ENCODE assay signal across 19 cellular contexts in genomic region chr16:1789643-1790045, GRCh38. TPM values are rescaled to one million over a fixed set of nuclear protein-coding genes. Genes with fewer than 3 reads are reported as not detected.
DNase-seq lines count a peak whose midpoint lies in the region; ATAC-seq and TF ChIP-seq lines count a peak whose summit lies in the region.
"Had no signal": no experiment of that assay in that cellular context is flagged by ENCODE, and none has a peak within 500 bp of the region (broad histone marks: within the 10 kb centered on the region; RNA-seq: fewer than 3 reads in every experiment).

No MANE protein-coding gene starts in this region.

- no peak overlapping the region for H3K4me2 ChIP-seq in hepatocyte
- H3K4me2 ChIP-seq: BLaER1 treated with 17β-estradiol and CSF1 and Interleukin-3, amounts not matched to agents 10 nM and 100 nM had no signal

- H3K27ac ChIP-seq in hepatocyte, result no peak overlapping the region
- no peak overlapping the region for H3K27ac ChIP-seq in upper lobe of right lung
- H3K27ac ChIP-seq: BLaER1 treated with 17β-estradiol and CSF1 and Interleukin-3, amounts not matched to agents 10 nM and 100 nM; esophagus muscularis mucosa had no signal

- H3K27ac Mint-ChIP-seq in natural killer cell treated with Interleukin-12 subunit alpha and Interleukin-12 subunit beta and Interleukin-15 and Interleukin-18, amount 100 ng/mL, for 72 hours, result no peak overlapping the region
- no peak overlapping the region for H3K27ac Mint-ChIP-seq in natural killer cell

- H3K36me3 Mint-ChIP-seq in natural killer cell treated with Interleukin-12 subunit alpha and Interleukin-12 subunit beta and Interleukin-15 and Interleukin-18, amount 100 ng/mL, for 72 hours, result no peaks in the 10 kb centered on the region
- no peaks in the 10 kb centered on the region for H3K36me3 Mint-ChIP-seq in natural killer cell
- H3K36me3 Mint-ChIP-seq: brain had no signal

- intact Hi-C loops in natural killer cell (cut with micrococcal nuclease) (no loop called here), upper lobe of right lung (cut with DNase I) (no loop called here)

- no peak overlapping the region for H3K4me3 ChIP-seq in hepatocyte
- no peak overlapping the region for H3K4me3 ChIP-seq in upper lobe of right lung
- H3K4me3 ChIP-seq: BLaER1 treated with 17β-estradiol and CSF1 and Interleukin-3, amounts not matched to agents 10 nM and 100 nM; esophagus muscularis mucosa had no signal

- no peaks in the 10 kb centered on the region for H3K27me3 Mint-ChIP-seq in natural killer cell treated with Interleukin-12 subunit alpha and Interleukin-12 subunit beta and Interleukin-15 and Interleukin-18, amount 100 ng/mL, for 72 hours
- H3K27me3 Mint-ChIP-seq in natural killer cell (ENCODE audit: low read depth in 2 of 2), result no peaks in the 10 kb centered on the region
- H3K27me3 Mint-ChIP-seq: brain; effector memory CD8-positive, alpha-beta T cell had no signal

- peak; percentile 28 for DNase-seq in natural killer cell treated with Interleukin-12 subunit alpha and Interleukin-12 subunit beta and Interleukin-15 and Interleukin-18, amount 100 ng/mL, for 72 hours (ENCODE audit: low spot score)
- DNase-seq in natural killer cell (no peak), hepatocyte (ENCODE audit: low spot score) (peak; percentile 3), upper lobe of right lung (peak; percentile 62)
- DNase-seq: ACHN; activated CD4-positive, alpha-beta T cell treated with anti-CD3 and anti-CD28 coated beads, Interleukin-2, amount 50 U/mL, for 48 hours; activated gamma-delta T cell; Calu3; effector memory CD8-positive, alpha-beta T cell; EL; kidney glomerular epithelial cell; mesendoderm; NCI-H1092; NCI-H1930 had no signal

- no peaks in the 10 kb centered on the region for H3K9me3 ChIP-seq in hepatocyte (ENCODE audit: low read depth)
- H3K9me3 ChIP-seq in upper lobe of right lung, result no peaks in the 10 kb centered on the region
- H3K9me3 ChIP-seq: BLaER1 treated with 17β-estradiol and CSF1 and Interleukin-3, amounts not matched to agents 10 nM and 100 nM; esophagus muscularis mucosa had no signal

- no peak for ATAC-seq in natural killer cell treated with Interleukin-12 subunit alpha and Interleukin-12 subunit beta and Interleukin-15 and Interleukin-18, amount 100 ng/mL, for 72 hours
- ATAC-seq in natural killer cell, result no peak
- ATAC-seq in upper lobe of right lung, result no peak
- no peak for ATAC-seq in GM21786 (IDR thresholded peaks at IDR 0.05; ENCODE audit: unreplicated experiment)
- no peak for ATAC-seq in HG03159 (IDR thresholded peaks at IDR 0.05; ENCODE audit: unreplicated experiment)
- ATAC-seq: effector memory CD8-positive, alpha-beta T cell had no signal

- H4K20me1 ChIP-seq in hepatocyte (ENCODE audit: insufficient read depth, poor library complexity, severe bottlenecking), result peaks cover 5% of the 10 kb centered on the region

- H3K9me2 ChIP-seq in hepatocyte (replicated peaks; ENCODE audit: insufficient read depth), result no peaks in the 10 kb centered on the region

- peaks cover 0 to 10% of the 10 kb centered on the region in 2 donors for H3K4me1 Mint-ChIP-seq in natural killer cell treated with Interleukin-12 subunit alpha and Interleukin-12 subunit beta and Interleukin-15 and Interleukin-18, amount 100 ng/mL, for 72 hours (ENCODE audit: low read depth in 2 of 2)
- peaks cover 6 to 13% of the 10 kb centered on the region in 2 donors for H3K4me1 Mint-ChIP-seq in natural killer cell

- no peak for TF ChIP-seq CTCF in natural killer cell (IDR thresholded peaks at IDR 0.05)
- no peak for TF ChIP-seq CTCF in hepatocyte (IDR thresholded peaks at IDR 0.05; ENCODE audit: poor library complexity)
- no peak for TF ChIP-seq CTCF in upper lobe of right lung (IDR thresholded peaks at IDR 0.05)

- H3K36me3 ChIP-seq in hepatocyte (replicated peaks; ENCODE audit: insufficient read depth, low read depth) (no peaks in the 10 kb centered on the region), upper lobe of right lung (peaks cover 29% of the 10 kb centered on the region)

- peaks cover 7% of the 10 kb centered on the region for H3K4me1 ChIP-seq in hepatocyte (ENCODE audit: insufficient read depth)
- H3K4me1 ChIP-seq in upper lobe of right lung, result no peaks in the 10 kb centered on the region

- WGBS in hepatocyte (ENCODE audit: low lambda C conversion rate, missing lambda C conversion rate), result 92% methylated on average over 16 of the region's 25 CpGs

- no peak overlapping the region for H2AFZ ChIP-seq in hepatocyte

- H3K27me3 ChIP-seq in hepatocyte (no peaks in the 10 kb centered on the region), upper lobe of right lung (no peaks in the 10 kb centered on the region)
- H3K27me3 ChIP-seq: BLaER1 treated with 17β-estradiol and CSF1 and Interleukin-3, amounts not matched to agents 10 nM and 100 nM; esophagus muscularis mucosa had no signal

- peaks cover 24% of the 10 kb centered on the region for H3K79me2 ChIP-seq in hepatocyte

- H3K4me3 Mint-ChIP-seq in natural killer cell treated with Interleukin-12 subunit alpha and Interleukin-12 subunit beta and Interleukin-15 and Interleukin-18, amount 100 ng/mL, for 72 hours, result no peak overlapping the region
- no peak overlapping the region for H3K4me3 Mint-ChIP-seq in natural killer cell
- H3K4me3 Mint-ChIP-seq: brain had no signal

- H3K9me3 Mint-ChIP-seq in natural killer cell treated with Interleukin-12 subunit alpha and Interleukin-12 subunit beta and Interleukin-15 and Interleukin-18, amount 100 ng/mL, for 72 hours, result no peaks in the 10 kb centered on the region
- H3K9me3 Mint-ChIP-seq in natural killer cell, result no peaks in the 10 kb centered on the region
- H3K9me3 Mint-ChIP-seq: brain; effector memory CD8-positive, alpha-beta T cell had no signal

RNA-seq across cellular contexts. Expression of gene IGFALS, which starts 3.9 kb away (rescaled TPM):
- under 1 TPM in 1 of 2 donors, not detected in 1; 0.12 TPM for total RNA-seq in natural killer cell treated with Interleukin-12 subunit alpha and Interleukin-12 subunit beta and Interleukin-15 and Interleukin-18, amount 100 ng/mL, for 72 hours
- total RNA-seq in natural killer cell (1 to 10 TPM in 1 of 3 donors, under 1 TPM in 2; 0.47 to 1.1 (median 0.70) TPM), hepatocyte (10.6 and 11.2 TPM in 2 replicates), upper lobe of right lung (2.5 TPM)
- polyA plus RNA-seq in hepatocyte, result 10.7 and 12.6 TPM in 2 replicates
- total RNA-seq: Calu3 had no signal

RNA-seq across cellular contexts. Expression of gene NUBP2, which starts 6.9 kb away (rescaled TPM):
- total RNA-seq in natural killer cell treated with Interleukin-12 subunit alpha and Interleukin-12 subunit beta and Interleukin-15 and Interleukin-18, amount 100 ng/mL, for 72 hours, result 10 to 100 TPM; 47.9 to 81.8 TPM
- total RNA-seq in natural killer cell (10 to 100 TPM; 39.5 to 51.9 (median 49.4) TPM), hepatocyte (72.7 and 85.4 TPM in 2 replicates), upper lobe of right lung (38.9 TPM)
- 92.9 and 101 TPM in 2 replicates for polyA plus RNA-seq in hepatocyte

RNA-seq across cellular contexts. Expression of gene SPSB3, which starts 7.3 kb away (rescaled TPM):
- 10 to 100 TPM; 26.9 to 30.1 TPM for total RNA-seq in natural killer cell treated with Interleukin-12 subunit alpha and Interleukin-12 subunit beta and Interleukin-15 and Interleukin-18, amount 100 ng/mL, for 72 hours
- total RNA-seq in natural killer cell (100 to 1,000 TPM; 100 to 122 (median 110) TPM), hepatocyte (34.4 and 38.8 TPM in 2 replicates), upper lobe of right lung (43.0 TPM)
- 64.6 and 76.4 TPM in 2 replicates for polyA plus RNA-seq in hepatocyte

RNA-seq across cellular contexts. Expression of gene MRPS34, which starts 16.7 kb away (rescaled TPM):
- 100 to 1,000 TPM in 1 of 2 donors, 10 to 100 TPM in 1; 98.1 to 192 TPM for total RNA-seq in natural killer cell treated with Interleukin-12 subunit alpha and Interleukin-12 subunit beta and Interleukin-15 and Interleukin-18, amount 100 ng/mL, for 72 hours
- total RNA-seq in natural killer cell (10 to 100 TPM; 26.5 to 42.0 (median 41.4) TPM), hepatocyte (115 and 116 TPM in 2 replicates), upper lobe of right lung (62.7 TPM)
- polyA plus RNA-seq in hepatocyte, result 155 TPM in 2 replicates

RNA-seq across cellular contexts. Expression of gene EME2, which starts 17.0 kb away (rescaled TPM):
- 10 to 100 TPM; 34.8 to 55.0 TPM for total RNA-seq in natural killer cell treated with Interleukin-12 subunit alpha and Interleukin-12 subunit beta and Interleukin-15 and Interleukin-18, amount 100 ng/mL, for 72 hours
- total RNA-seq in natural killer cell (10 to 100 TPM; 30.0 to 33.8 (median 30.1) TPM), hepatocyte (12.0 and 17.7 TPM in 2 replicates), upper lobe of right lung (19.2 TPM)
- polyA plus RNA-seq in hepatocyte, result 20.8 and 28.2 TPM in 2 replicates
